Comparison of ENCODE assay signal across 7 cellular contexts in the genomic region with DNA sequence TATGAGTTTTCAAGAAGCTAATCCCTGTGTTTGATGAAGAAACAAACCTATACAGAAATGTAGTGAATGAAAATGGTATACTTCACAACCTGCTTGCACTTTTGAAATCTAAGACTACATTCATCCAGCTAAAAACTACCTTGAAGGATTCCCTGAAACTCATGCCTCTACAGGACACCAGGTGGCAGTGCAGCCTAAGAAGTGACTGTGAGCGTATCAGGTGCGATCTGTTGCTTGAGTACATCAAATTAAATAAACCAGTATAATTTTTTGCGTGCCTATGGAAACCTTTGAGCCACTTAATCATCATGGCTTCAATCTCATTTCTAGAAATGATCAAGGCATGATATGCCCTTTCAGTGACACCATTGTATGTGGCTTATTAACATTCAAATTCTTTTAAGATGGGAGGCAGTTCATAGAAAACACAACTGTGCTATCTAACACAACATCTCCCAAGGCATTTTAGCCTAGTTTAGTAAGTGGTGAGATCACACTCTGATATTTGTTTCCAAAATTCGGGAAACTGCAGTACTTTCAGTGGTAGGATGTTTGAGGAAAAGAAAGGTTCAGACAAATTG. TPM values are rescaled to one million over a fixed set of nuclear protein-coding genes. Genes with fewer than 3 reads are reported as not detected.
A peak's percentile ranks its signal among the peaks of the same experiment; 100 is the strongest.
DNase-seq lines count a peak whose midpoint lies in the region; ATAC-seq, FAIRE-seq and TF ChIP-seq lines count a peak whose summit lies in the region.

No MANE protein-coding gene starts in this region.

- H3K4me1 Mint-ChIP-seq in immature natural killer cell: no peaks in the 10 kb centered on the region

- WGBS in K562 (ENCODE audit: insufficient coverage, low coverage, missing lambda C conversion rate): 2% methylated on average over 4 of the region's 4 CpGs
- WGBS in spleen, 5 donors: 1 to 5% (median 3%) methylated on average over 4 of the region's 4 CpGs

- TF ChIP-seq CTCF in GM10248 (IDR thresholded peaks at IDR 0.05; ENCODE audit: control extremely low read depth, extremely low read depth, low read depth, missing control alignments) (peak; percentile 73), K562 (IDR thresholded peaks at IDR 0.05 in 2 of 3, conservative IDR thresholded peaks at IDR 0.05 in 1 of 3; ENCODE audit: insufficient read depth in 2 of 3, low read depth in 1 of 3, low read length in 3 of 3) (peak; percentile 67 to 86 (median 74)), spleen (IDR thresholded peaks at IDR 0.05 in 8 of 11, conservative IDR thresholded peaks at IDR 0.05 in 3 of 11) (peak; percentile 28 to 84 (median 73))

- no peak overlapping the region for H3K9ac ChIP-seq in K562 (ENCODE audit: insufficient read depth in 1 of 2, low read depth in 2 of 2, low read length in 2 of 2)

- H3K27me3 Mint-ChIP-seq in immature natural killer cell (ENCODE audit: low read depth in 3 of 3): peaks cover 0 to 5% (median 3%) of the 10 kb centered on the region in 3 donors

- peaks cover 0 to 2% (median 0%) of the 10 kb centered on the region in 6 donors for H3K9me3 Mint-ChIP-seq in immature natural killer cell

- H3K27ac ChIP-seq in K562 (ENCODE audit: extremely low read depth, low read depth, low read length) (no peak overlapping the region), spleen (no peak overlapping the region)

- no peak for TF ChIP-seq POLR2A in K562 (conservative IDR thresholded peaks at IDR 0.05)
- no peak for TF ChIP-seq POLR2A in spleen (IDR thresholded peaks at IDR 0.05)

- no peaks in the 10 kb centered on the region for H4K20me1 ChIP-seq in K562 (replicated peaks; ENCODE audit: control insufficient read depth, insufficient read depth, low read length)

- intact Hi-C loops in K562 (cut with micrococcal nuclease): loop anchor here (1.0 to 10.0 kb wide), 4 partner anchors 420 to 735 kb away; no protein-coding TSS in a partner anchor
- intact Hi-C loops in spleen (cut with DNase I; ENCODE audit: low total_unique reads): loop anchor here (5.0 kb wide), 1 partner anchor 458 kb away; no protein-coding TSS in a partner anchor

- no peaks in the 10 kb centered on the region for H3K36me3 Mint-ChIP-seq in immature natural killer cell

- H3K27ac Mint-ChIP-seq in immature natural killer cell: no peak overlapping the region

- H3K4me3 ChIP-seq in Jurkat, Clone E6-1 (ENCODE audit: low read length): no peak overlapping the region
- H3K4me3 ChIP-seq in K562 (no peak overlapping the region), spleen (no peak overlapping the region)

- H3K27me3 ChIP-seq in K562 (ENCODE audit: control insufficient read depth in 2 of 2, insufficient read depth in 2 of 2, low read length in 2 of 2): no peaks in the 10 kb centered on the region
- H3K27me3 ChIP-seq in spleen (replicated peaks in 1 of 7): peaks cover 0 to 12% (median 0%) of the 10 kb centered on the region in 7 donors

- in situ Hi-C loops in K562 (cut with MboI): loop anchor here (5.0 to 25.0 kb wide), 3 partner anchors 460 to 1043 kb away; no protein-coding TSS in a partner anchor

- H3K9me3 ChIP-seq in K562 (replicated peaks; ENCODE audit: control insufficient read depth, insufficient read depth, low read depth, low read length) (no peaks in the 10 kb centered on the region), spleen (no peaks in the 10 kb centered on the region)

- H3K4me2 ChIP-seq in K562 (ENCODE audit: insufficient read depth, low read length): no peak overlapping the region

- H3K9me1 ChIP-seq in K562 (ENCODE audit: control insufficient read depth, insufficient read depth, low read length): no peaks in the 10 kb centered on the region

- no peak overlapping the region for H2AFZ ChIP-seq in K562 (ENCODE audit: low read depth, low read length)

- TF ChIP-seq EP300 in K562 (IDR thresholded peaks at IDR 0.05; ENCODE audit: low read length): no peak

- H3K36me3 ChIP-seq in K562 (ENCODE audit: control insufficient read depth, insufficient read depth, low read length): no peaks in the 10 kb centered on the region
- H3K36me3 ChIP-seq in spleen: no peaks in the 10 kb centered on the region

- H3K4me3 Mint-ChIP-seq in immature natural killer cell: no peak overlapping the region

- FAIRE-seq in K562 (lab: Jason Lieb, UNC): peak; percentile 95

- peak; percentile 75 to 89 for TF ChIP-seq RAD21 in K562 (CRISPR knock-in tag; conservative IDR thresholded peaks at IDR 0.05 in 1 of 2, IDR thresholded peaks at IDR 0.05 in 1 of 2)

- CTCF ChIA-PET in GM10248 (lab: Yijun Ruan, JAX): interaction anchor here (0.6 to 2.5 kb wide), 22 partner anchors 10 to 735 kb away, joined by 3 to 59 read pairs (median 4); no protein-coding TSS in a partner anchor
- CTCF ChIA-PET in K562 (lab: Yijun Ruan, JAX; ENCODE audit: low intra/inter-chr PET ratio): interaction anchor here (0.6 to 1.7 kb wide), 6 partner anchors 314 to 736 kb away, joined by 3 to 8 read pairs (median 4); no protein-coding TSS in a partner anchor

- ATAC-seq in GM21717 (IDR thresholded peaks at IDR 0.05; ENCODE audit: unreplicated experiment) (peak; percentile 85), K562 (peak; percentile 87)

- no peaks in the 10 kb centered on the region for H3K4me1 ChIP-seq in K562 (replicated peaks in 1 of 2; ENCODE audit: control insufficient read depth in 2 of 2, insufficient read depth in 2 of 2, low read length in 2 of 2)
- no peaks in the 10 kb centered on the region for H3K4me1 ChIP-seq in spleen

- BruUV-seq in K562 (replicated peaks; lab: Mats Ljungman, UMichigan): no TSS peak

- no peaks in the 10 kb centered on the region for H3K79me2 ChIP-seq in K562 (ENCODE audit: control insufficient read depth, insufficient read depth, low read length)

- DNase-seq in GM10248 (ENCODE audit: extremely low spot score): peak; percentile 38
- peak; percentile 64 for DNase-seq in Jurkat, Clone E6-1 (ENCODE audit: low read depth, low spot score)
- DNase-seq in NOMO-1 treated with DMSO at 0.1 percent for 48 hours (lab: John Stamatoyannopoulos, UW; ENCODE audit: unreplicated experiment): peak; percentile 59
- DNase-seq in K562 (ENCODE audit: extremely low read depth in 1 of 4, low spot score in 3 of 4): peak; percentile 44 to 67 (median 52)
- DNase-seq in immature natural killer cell: peak in 2 of 3 donors; percentile 8 to 12
- no peak for DNase-seq in spleen

- POLR2A ChIA-PET in GM10248 (lab: Yijun Ruan, JAX) (no interaction called here), K562 (lab: Yijun Ruan, JAX) (interaction anchor here (0.5 kb wide), 1 partner anchor 516 kb away, joined by 3 read pairs; no protein-coding TSS in a partner anchor)

TF ChIP-seq in K562, 482 proteins besides CTCF, POLR2A, EP300 and RAD21 (continues in another document):
- no peak for TF ChIP-seq CHD2 (IDR thresholded peaks at IDR 0.05; ENCODE audit: low read depth, low read length)
- TF ChIP-seq E2F3 (CRISPR knock-in tag; IDR thresholded peaks at IDR 0.05): no peak
- TF ChIP-seq CC2D1A (IDR thresholded peaks at IDR 0.05): peak; percentile 39; the same call in 1 of the 2 replicates
- no peak for TF ChIP-seq ERF (CRISPR knock-in tag; IDR thresholded peaks at IDR 0.05)
- TF ChIP-seq, protein P1, sequence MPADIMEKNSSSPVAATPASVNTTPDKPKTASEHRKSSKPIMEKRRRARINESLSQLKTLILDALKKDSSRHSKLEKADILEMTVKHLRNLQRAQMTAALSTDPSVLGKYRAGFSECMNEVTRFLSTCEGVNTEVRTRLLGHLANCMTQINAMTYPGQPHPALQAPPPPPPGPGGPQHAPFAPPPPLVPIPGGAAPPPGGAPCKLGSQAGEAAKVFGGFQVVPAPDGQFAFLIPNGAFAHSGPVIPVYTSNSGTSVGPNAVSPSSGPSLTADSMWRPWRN (IDR thresholded peaks at IDR 0.05; ENCODE audit: low read depth): no peak
- TF ChIP-seq ARID2 (IDR thresholded peaks at IDR 0.05): 0 out of 2 replicates have a peak, but pooled peaks have one; percentile 16
- TF ChIP-seq, protein P2, sequence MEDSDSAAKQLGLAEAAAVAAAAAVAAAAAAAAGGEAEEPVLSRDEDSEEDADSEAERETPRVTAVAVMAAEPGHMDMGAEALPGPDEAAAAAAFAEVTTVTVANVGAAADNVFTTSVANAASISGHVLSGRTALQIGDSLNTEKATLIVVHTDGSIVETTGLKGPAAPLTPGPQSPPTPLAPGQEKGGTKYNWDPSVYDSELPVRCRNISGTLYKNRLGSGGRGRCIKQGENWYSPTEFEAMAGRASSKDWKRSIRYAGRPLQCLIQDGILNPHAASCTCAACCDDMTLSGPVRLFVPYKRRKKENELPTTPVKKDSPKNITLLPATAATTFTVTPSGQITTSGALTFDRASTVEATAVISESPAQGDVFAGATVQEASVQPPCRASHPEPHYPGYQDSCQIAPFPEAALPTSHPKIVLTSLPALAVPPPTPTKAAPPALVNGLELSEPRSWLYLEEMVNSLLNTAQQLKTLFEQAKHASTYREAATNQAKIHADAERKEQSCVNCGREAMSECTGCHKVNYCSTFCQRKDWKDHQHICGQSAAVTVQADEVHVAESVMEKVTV (CRISPR knock-in tag; IDR thresholded peaks at IDR 0.05): peak; percentile 73
- no peak for TF ChIP-seq NR4A1 (CRISPR knock-in tag; IDR thresholded peaks at IDR 0.05)
- TF ChIP-seq NR4A1 (tag; IDR thresholded peaks at IDR 0.05): no peak
- TF ChIP-seq LEF1 (IDR thresholded peaks at IDR 0.05): no peak

RNA-seq across cellular contexts. Expression of a gene that starts 57.4 kb away (rescaled TPM):
- not detected for polyA plus RNA-seq in Jurkat, Clone E6-1 (2012; ENCODE audit: insufficient read depth, insufficient read length)
- not detected in 2 replicates for total RNA-seq in K562 (2011; cell fraction: chromatin; rRNA removed; ENCODE audit: low replicate concordance)
- not detected in 2 replicates for total RNA-seq in K562 (2011; cell fraction: nucleolus; rRNA removed)
- not detected in 2 replicates for total RNA-seq in K562 (2011; cell fraction: nucleoplasm; rRNA removed)
- total RNA-seq in K562 (2014; rRNA removed) (not detected in 2 replicates), K562 (2014; rRNA removed; fragmentation: Illumina TruSeq; extraction: Trizol) (not detected in 2 replicates), K562 (2015; rRNA removed; fragmentation: Illumina TruSeq; extraction: Trizol) (not detected in 2 replicates), K562 (2021) (not detected in 2 replicates), spleen (under 1 TPM in 1 of 7 donors, not detected in 6; 0.40 TPM)
- polyA plus RNA-seq in K562 (2011; rRNA removed) (not detected in 2 replicates), K562 (2014; fragmentation: Illumina TruSeq; extraction: Trizol) (not detected in 2 replicates), K562 (2014; fragmentation: Nextera tagmentation; extraction: Ambion mirVana) (not detected), K562 (2014; rRNA removed) (not detected in 2 replicates), immature natural killer cell (not detected), spleen (under 1 TPM in 1 of 3 donors, not detected in 2; 0.35 TPM)
- polyA plus RNA-seq in K562 (2011; cell fraction: cytosol; rRNA removed): not detected in 2 replicates
- not detected in 2 replicates for polyA plus RNA-seq in K562 (2011; cell fraction: nucleus; rRNA removed)
- not detected in 2 replicates for polyA plus RNA-seq in K562 (2012)
- not detected in 2 replicates for polyA minus RNA-seq in K562 (2011; rRNA and poly(A)+ RNA removed)
- polyA minus RNA-seq in K562 (2011; cell fraction: cytosol; rRNA and poly(A)+ RNA removed): not detected in 2 replicates
- not detected in 2 replicates for polyA minus RNA-seq in K562 (2011; cell fraction: nucleus; rRNA and poly(A)+ RNA removed)
